7 cellular contexts compared by ENCODE assay signal in genomic region chr11:363948-364761, GRCh38. TPM values are rescaled to one million over a fixed set of nuclear protein-coding genes. Genes with fewer than 3 reads are reported as not detected.
DNase-seq lines count a peak whose midpoint lies in the region; ATAC-seq and TF ChIP-seq lines count a peak whose summit lies in the region.

No MANE protein-coding gene starts in this region.

- intact Hi-C loops in left cardiac atrium (cut with DNase I), result loop anchor here in 1 of 2 donors (5.0 kb wide), 1 partner anchor 62 kb away; no protein-coding TSS in a partner anchor

- peak in 1 of 2 donors; percentile 17 for ATAC-seq in left cardiac atrium
- ATAC-seq in HG02970 (IDR thresholded peaks at IDR 0.05; ENCODE audit: low FRiP score, unreplicated experiment), result no peak

- DNase-seq in GM13977 (ENCODE audit: low spot score) (peak; percentile 70), NCI-H2196 (lab: John Stamatoyannopoulos, UW; ENCODE audit: unreplicated experiment) (peak; percentile 68), left cardiac atrium (peak; percentile 31), amniotic stem cell (lab: John Stamatoyannopoulos, UW) (no peak)
- DNase-seq in activated CD8-positive, alpha-beta memory T cell treated with anti-CD3 and anti-CD28 coated beads, Interleukin-2, amount 50 U/mL, for 48 hours, result peak; percentile 76
- peak; percentile 48 to 61 for DNase-seq in stimulated activated CD4-positive, alpha-beta T cell treated with anti-CD3 and anti-CD28 coated beads, Interleukin-4, amount 100 ng/mL, for 4 hours

- TF ChIP-seq CTCF in GM13977 (IDR thresholded peaks at IDR 0.05; ENCODE audit: extremely low read depth, insufficient read depth, missing control alignments), result peak; percentile 55

- in situ Hi-C loops in GM13977 (cut with MboI; ENCODE audit: low pct_unique_long_range_greater_than_20kb, low sequenced_read_pairs, unreplicated experiment), result no loop called here

RNA-seq across cellular contexts. Expression of gene B4GALNT4, which starts 5.1 kb away (rescaled TPM):
- 1 to 10 TPM; 2.1 to 2.4 TPM for total RNA-seq in left cardiac atrium

RNA-seq across cellular contexts. Expression of gene PKP3, which starts 29.9 kb away (rescaled TPM):
- total RNA-seq in left cardiac atrium, result under 1 TPM; 0.52 to 0.68 TPM

RNA-seq across cellular contexts. Expression of gene IFITM3, which starts 43.5 kb away (rescaled TPM):
- 100 to 1,000 TPM; 669 to 779 TPM for total RNA-seq in left cardiac atrium

RNA-seq across cellular contexts. Expression of gene IFITM1, which starts 50.3 kb away (rescaled TPM):
- total RNA-seq in left cardiac atrium, result 100 to 1,000 TPM; 151 to 215 TPM

RNA-seq across cellular contexts. Expression of gene SIGIRR, which starts 50.6 kb away (rescaled TPM):
- total RNA-seq in left cardiac atrium, result 10 to 100 TPM; 35.4 to 36.7 TPM
